Comparison of ENCODE assay signal across 13 cellular contexts in genomic region chr19:4396949-4397783, GRCh38. TPM values are rescaled to one million over a fixed set of nuclear protein-coding genes. Genes with fewer than 3 reads are reported as not detected.
DNase-seq lines count a peak whose midpoint lies in the region; FAIRE-seq and TF ChIP-seq lines count a peak whose summit lies in the region.
"Had no signal": no experiment of that assay in that cellular context is flagged by ENCODE, and none has a peak within 500 bp of the region (broad histone marks: within the 10 kb centered on the region; RNA-seq: fewer than 3 reads in every experiment).

No MANE protein-coding gene starts in this region.

- peaks cover 15% of the 10 kb centered on the region for H3K4me1 Mint-ChIP-seq in astrocyte (ENCODE audit: low read depth, unreplicated experiment)

- no peaks in the 10 kb centered on the region for H3K27me3 ChIP-seq in astrocyte (ENCODE audit: insufficient read depth, low read length)
- H3K27me3 ChIP-seq: MG63 had no signal

- H3K4me3 ChIP-seq in AG10803 (ENCODE audit: low read length) = peak overlapping the region; percentile 3; the same call in 1 of the 2 replicates
- H3K4me3 ChIP-seq in astrocyte (ENCODE audit: insufficient read depth, low read depth, low read length) = no peak overlapping the region
- H3K4me3 ChIP-seq: coronary artery, HAP-1, MG63 had no signal

- no peak overlapping the region for H3K27ac Mint-ChIP-seq in astrocyte (ENCODE audit: unreplicated experiment)

- DNase-seq in AG10803 (ENCODE audit: low read depth) (peak; percentile 21), astrocyte (ENCODE audit: low read depth) (no peak), myocyte (ENCODE audit: low read depth) (peak; percentile 75), NCI-H1930 (lab: John Stamatoyannopoulos, UW) (no peak), T-helper 1 cell (no peak), retina (no peak)
- DNase-seq: activated gamma-delta T cell; mesendoderm; MG63; NCI-H226; stimulated activated naive CD4-positive, alpha-beta T cell treated with Interleukin-2 at 50 U/mL for 16 hours had no signal

- H3K79me2 ChIP-seq in astrocyte (ENCODE audit: insufficient read depth, low read length) = peaks cover 80% of the 10 kb centered on the region

- no peaks in the 10 kb centered on the region for H3K27me3 Mint-ChIP-seq in astrocyte (ENCODE audit: low read depth, unreplicated experiment)

- H3K36me3 ChIP-seq in astrocyte (ENCODE audit: insufficient read depth, low read length) = peaks cover 6% of the 10 kb centered on the region

- FAIRE-seq in astrocyte (lab: Jason Lieb, UNC) = no peak

- peak overlapping the region; percentile 45 for H3K4me2 ChIP-seq in astrocyte (ENCODE audit: low read length)

- H3K27ac ChIP-seq in astrocyte (ENCODE audit: low read depth, low read length) = no peak overlapping the region

- no peak for TF ChIP-seq CTCF in AG10803 (conservative IDR thresholded peaks at IDR 0.05; ENCODE audit: low read length)
- TF ChIP-seq CTCF in astrocyte (IDR thresholded peaks at IDR 0.05; ENCODE audit: insufficient read depth, low read depth, low read length) = no peak

- no peaks in the 10 kb centered on the region for H3K9me3 ChIP-seq in astrocyte (ENCODE audit: insufficient read depth, low read depth, low read length)
- H3K9me3 ChIP-seq: HAP-1, MG63 had no signal

- H3K4me1 ChIP-seq in astrocyte (ENCODE audit: insufficient read depth, low read length) = peaks cover 21% of the 10 kb centered on the region

- H3K4me3 Mint-ChIP-seq in astrocyte (ENCODE audit: unreplicated experiment) = peak overlapping the region; percentile 10

- H3K9me3 Mint-ChIP-seq in astrocyte (ENCODE audit: unreplicated experiment) = peaks cover 2% of the 10 kb centered on the region

- peaks cover 4% of the 10 kb centered on the region for H3K36me3 Mint-ChIP-seq in astrocyte (ENCODE audit: low read depth, unreplicated experiment)

- peak overlapping the region; percentile 10 for H3K9ac ChIP-seq in astrocyte (ENCODE audit: low read length)

- H2AFZ ChIP-seq in astrocyte (ENCODE audit: low read depth, low read length) = no peak overlapping the region

- peaks cover 71% of the 10 kb centered on the region for H4K20me1 ChIP-seq in astrocyte (ENCODE audit: insufficient read depth, low read length)

RNA-seq across cellular contexts. Expression of gene SH3GL1, which starts 3.2 kb away (rescaled TPM):
- total RNA-seq in astrocyte (101 and 102 TPM in 2 replicates), myocyte (179 and 258 TPM in 2 replicates)
- 164 TPM for polyA plus RNA-seq in myocyte (2012)

RNA-seq across cellular contexts. Expression of gene CHAF1A, which starts 5.3 kb away (rescaled TPM):
- total RNA-seq in astrocyte (7.2 and 8.5 TPM in 2 replicates), myocyte (3.1 TPM in 2 replicates)
- polyA plus RNA-seq in myocyte (2012) = 3.3 TPM

RNA-seq across cellular contexts. Expression of gene MPND, which starts 53.8 kb away (rescaled TPM):
- total RNA-seq in astrocyte (10.3 and 14.7 TPM in 2 replicates), myocyte (2.2 and 2.7 TPM in 2 replicates)
- 12.6 TPM for polyA plus RNA-seq in myocyte (2012)

RNA-seq across cellular contexts. Expression of gene STAP2, which starts 58.5 kb away (rescaled TPM):
- total RNA-seq in astrocyte = 1.8 and 5.3 TPM in 2 replicates
- total RNA-seq in myocyte = 3.1 and 4.5 TPM in 2 replicates
- polyA plus RNA-seq in myocyte (2012) = 3.7 TPM

Comparison
In these comparisons a context has a peak if more than half of its experiments do, and no peak if none do; other contexts are left out.
1. DNase-seq: peak in AG10803 (single experiment) and myocyte (single experiment); none in astrocyte (single experiment), NCI-H1930 (0 of 2), T-helper 1 cell (0 of 5) and retina (single experiment).